30 cellular contexts compared by ENCODE assay signal in genomic region chr5:69049796-69050195, GRCh38.
"Had no signal": no experiment of that assay in that cellular context is flagged by ENCODE, and none has a peak within 500 bp of the region (broad histone marks: within the 10 kb centered on the region; RNA-seq: fewer than 3 reads in every experiment).

No MANE protein-coding gene starts in this region.

- H3K9me3 ChIP-seq: adrenal gland, body of pancreas, breast epithelium, MG63 had no signal

- ATAC-seq: activated CD8-positive, alpha-beta memory T cell treated with anti-CD3 and anti-CD28 coated beads, Interleukin-2, amount 10 ng/mL, durations not matched to agents 7 days and 5 days; activated naive CD4-positive, alpha-beta T cell treated with anti-CD3 and anti-CD28 coated beads, Interleukin-2, amount 50 U/mL, for 72 hours; body of pancreas had no signal

- H3K4me3 ChIP-seq: adrenal gland, body of pancreas, breast epithelium, MG63 had no signal

- H3K36me3 ChIP-seq: adrenal gland, breast epithelium, MG63, WERI-Rb-1 had no signal

- DNase-seq: activated CD4-positive, alpha-beta memory T cell treated with anti-CD3 and anti-CD28 coated beads, Interleukin-2, amount 10 ng/mL, durations not matched to agents 7 days and 5 days; activated CD4-positive, alpha-beta T cell treated with anti-CD3 and anti-CD28 coated beads for 1 hour; activated CD4-positive, alpha-beta T cell treated with anti-CD3 and anti-CD28 coated beads for 48 hours; activated CD4-positive, CD25-positive, alpha-beta regulatory T cell; activated CD8-positive, alpha-beta memory T cell treated with anti-CD3 and anti-CD28 coated beads for 24 hours; activated CD8-positive, alpha-beta memory T cell treated with anti-CD3 and anti-CD28 coated beads, Interleukin-2, amount 10 ng/mL, durations not matched to agents 7 days and 5 days; activated CD8-positive, alpha-beta memory T cell treated with anti-CD3 and anti-CD28 coated beads, Interleukin-2, amount 50 U/mL, for 48 hours; activated gamma-delta T cell treated with Interleukin-2 at 50 U/mL for 16 hours; activated naive CD4-positive, alpha-beta T cell treated with anti-CD3 and anti-CD28 coated beads for 36 hours; activated T-cell treated with anti-CD3 and anti-CD28 coated beads, Interleukin-2, amount 50 U/mL, for 1 hour; body of pancreas; Karpas-422; KBM-7; MG63; MV-4-11; NCI-H1092; NCI-H1436 treated with DMSO at 0.1 percent for 48 hours; NCI-H1694 treated with DMSO at 0.1 percent for 48 hours; NCI-H2107; NCI-H2171; Right ventricle myocardium superior; SW 1271; T-helper 1 cell; T-helper 2 cell; T-helper 9 cell; WERI-Rb-1 had no signal

- H3K27me3 ChIP-seq: adrenal gland, body of pancreas, breast epithelium, MG63 had no signal

- FAIRE-seq: astrocyte had no signal

- H3K4me1 ChIP-seq: body of pancreas, breast epithelium had no signal

- H3K27ac ChIP-seq: adrenal gland, body of pancreas, breast epithelium, WERI-Rb-1 had no signal
